Comparison of ENCODE assay signal across 1 cellular context in the genomic region with DNA sequence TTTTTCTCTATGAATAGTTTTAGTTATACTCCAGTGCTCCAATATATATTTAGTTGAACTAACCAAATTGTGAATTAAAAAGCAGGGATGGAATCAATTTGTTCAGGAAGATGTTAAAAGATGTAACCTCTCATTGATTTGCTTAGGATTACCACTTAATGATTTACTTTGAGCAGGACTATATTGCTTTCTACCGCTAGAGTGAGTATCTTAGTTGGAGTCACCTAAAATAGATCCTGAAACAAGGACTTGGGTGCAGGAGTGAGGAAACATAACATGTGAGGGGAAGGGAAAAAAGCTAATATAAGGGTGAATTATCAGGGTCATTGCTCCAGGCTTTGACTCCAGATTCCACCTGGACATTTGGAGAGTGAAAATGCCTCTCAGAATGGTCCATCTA.
TF ChIP-seq lines count a peak whose summit lies in the region.

No MANE protein-coding gene starts in this region.

TF ChIP-seq in HepG2, 621 proteins besides CTCF, POLR2A, EP300 and RAD21 (continued from another document):
- TF ChIP-seq, protein P1, sequence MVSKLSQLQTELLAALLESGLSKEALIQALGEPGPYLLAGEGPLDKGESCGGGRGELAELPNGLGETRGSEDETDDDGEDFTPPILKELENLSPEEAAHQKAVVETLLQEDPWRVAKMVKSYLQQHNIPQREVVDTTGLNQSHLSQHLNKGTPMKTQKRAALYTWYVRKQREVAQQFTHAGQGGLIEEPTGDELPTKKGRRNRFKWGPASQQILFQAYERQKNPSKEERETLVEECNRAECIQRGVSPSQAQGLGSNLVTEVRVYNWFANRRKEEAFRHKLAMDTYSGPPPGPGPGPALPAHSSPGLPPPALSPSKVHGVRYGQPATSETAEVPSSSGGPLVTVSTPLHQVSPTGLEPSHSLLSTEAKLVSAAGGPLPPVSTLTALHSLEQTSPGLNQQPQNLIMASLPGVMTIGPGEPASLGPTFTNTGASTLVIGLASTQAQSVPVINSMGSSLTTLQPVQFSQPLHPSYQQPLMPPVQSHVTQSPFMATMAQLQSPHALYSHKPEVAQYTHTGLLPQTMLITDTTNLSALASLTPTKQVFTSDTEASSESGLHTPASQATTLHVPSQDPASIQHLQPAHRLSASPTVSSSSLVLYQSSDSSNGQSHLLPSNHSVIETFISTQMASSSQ (IDR thresholded peaks at IDR 0.05; ENCODE audit: low read depth) = no peak
- TF ChIP-seq, protein P1 (CRISPR knock-in tag; IDR thresholded peaks at IDR 0.05; ENCODE audit: borderline replicate concordance) = no peak
- TF ChIP-seq, protein P2, sequence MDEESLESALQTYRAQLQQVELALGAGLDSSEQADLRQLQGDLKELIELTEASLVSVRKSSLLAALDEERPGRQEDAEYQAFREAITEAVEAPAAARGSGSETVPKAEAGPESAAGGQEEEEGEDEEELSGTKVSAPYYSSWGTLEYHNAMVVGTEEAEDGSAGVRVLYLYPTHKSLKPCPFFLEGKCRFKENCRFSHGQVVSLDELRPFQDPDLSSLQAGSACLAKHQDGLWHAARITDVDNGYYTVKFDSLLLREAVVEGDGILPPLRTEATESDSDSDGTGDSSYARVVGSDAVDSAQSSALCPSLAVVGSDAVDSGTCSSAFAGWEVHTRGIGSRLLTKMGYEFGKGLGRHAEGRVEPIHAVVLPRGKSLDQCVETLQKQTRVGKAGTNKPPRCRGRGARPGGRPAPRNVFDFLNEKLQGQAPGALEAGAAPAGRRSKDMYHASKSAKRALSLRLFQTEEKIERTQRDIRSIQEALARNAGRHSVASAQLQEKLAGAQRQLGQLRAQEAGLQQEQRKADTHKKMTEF (CRISPR knock-in tag; IDR thresholded peaks at IDR 0.05) = no peak
- TF ChIP-seq MATR3 (CRISPR knock-in tag; IDR thresholded peaks at IDR 0.05) = no peak
